Comparison of ENCODE assay signal across 8 cellular contexts in genomic region chr2:231162036-231162345, GRCh38. TPM values are rescaled to one million over a fixed set of nuclear protein-coding genes. Genes with fewer than 3 reads are reported as not detected.
DNase-seq lines count a peak whose midpoint lies in the region; ATAC-seq and TF ChIP-seq lines count a peak whose summit lies in the region.

No MANE protein-coding gene starts in this region.

- intact Hi-C loops in MCF 10A (cut with micrococcal nuclease) (no loop called here), uterus (cut with DNase I; ENCODE audit: low total_unique reads) (no loop called here), OCI-LY7 (cut with micrococcal nuclease; ENCODE audit: unreplicated experiment) (no loop called here)

- no peaks in the 10 kb centered on the region for H3K79me2 ChIP-seq in OCI-LY7 (ENCODE audit: insufficient read depth, low read depth, low read length)

- H3K4me2 ChIP-seq in OCI-LY7 (ENCODE audit: low read length) = no peak overlapping the region

- H3K36me3 ChIP-seq in uterus (no peaks in the 10 kb centered on the region), OCI-LY7 (ENCODE audit: insufficient read depth, low read length) (peaks cover 69% of the 10 kb centered on the region)

- H3K9me3 ChIP-seq in uterus (no peaks in the 10 kb centered on the region), OCI-LY7 (ENCODE audit: low read length) (no peaks in the 10 kb centered on the region)

- POLR2A ChIA-PET in MCF 10A (lab: Yijun Ruan, JAX) (interaction anchor here (0.5 to 1.2 kb wide), 3 partner anchors 24 to 1171 kb away, joined by 3 to 4 read pairs (median 3); no protein-coding TSS in a partner anchor), OCI-LY7 (lab: Charles Lee) (no interaction called here)

- no peak for TF ChIP-seq CTCF in MCF 10A (IDR thresholded peaks at IDR 0.05; ENCODE audit: unreplicated experiment)
- TF ChIP-seq CTCF in uterus (IDR thresholded peaks at IDR 0.05) = no peak
- TF ChIP-seq CTCF in OCI-LY7 (conservative IDR thresholded peaks at IDR 0.05; ENCODE audit: low read length) = no peak

- H4K20me1 ChIP-seq in OCI-LY7 (ENCODE audit: insufficient read depth, low read length) = no peaks in the 10 kb centered on the region

- H3K27ac ChIP-seq in uterus (peak overlapping the region; percentile 85 to 86), OCI-LY7 (ENCODE audit: low read depth, low read length, poor library complexity, severe bottlenecking) (no peak overlapping the region)

- CTCF ChIA-PET in MCF 10A (lab: Yijun Ruan, JAX) = interaction anchor here (0.6 to 1.2 kb wide), 2 partner anchors 10 to 256 kb away, joined by 4 read pairs; no protein-coding TSS in a partner anchor
- CTCF ChIA-PET in OCI-LY7 (lab: Charles Lee; ENCODE audit: unreplicated experiment) = no interaction called here

- no peak for DNase-seq in activated naive CD4-positive, alpha-beta T cell treated with anti-CD3 and anti-CD28 coated beads, Interleukin-2, amount 50 U/mL, for 16 hours
- DNase-seq in MCF 10A (ENCODE audit: unreplicated experiment) (peak; percentile 54), memory B cell (ENCODE audit: low spot score in 2 of 2) (no peak), uterus (no peak), OCI-M2 (lab: John Stamatoyannopoulos, UW; ENCODE audit: unreplicated experiment) (no peak), OCI-LY7 (ENCODE audit: low spot score) (no peak)

- BruUV-seq in MCF 10A (replicated peaks; lab: Mats Ljungman, UMichigan) = no TSS peak
- BruUV-seq in OCI-LY7 (replicated peaks; lab: Mats Ljungman, UMichigan) = no TSS peak

- peak overlapping the region; percentile 76 for H3K27ac Mint-ChIP-seq in activated naive CD4-positive, alpha-beta T cell treated with anti-CD3 and anti-CD28 coated beads, Interleukin-2, amount 50 U/mL, for 24 hours
- H3K27ac Mint-ChIP-seq in MCF 10A (ENCODE audit: low read depth, unreplicated experiment) (peak overlapping the region; percentile 90), memory B cell (peak overlapping the region; percentile 43)

- H3K4me1 ChIP-seq in uterus (peaks cover 4 to 29% of the 10 kb centered on the region in 2 donors), OCI-LY7 (ENCODE audit: insufficient read depth, low read length, poor library complexity, severe bottlenecking) (no peaks in the 10 kb centered on the region)

- H3K4me3 Mint-ChIP-seq in activated naive CD4-positive, alpha-beta T cell treated with anti-CD3 and anti-CD28 coated beads, Interleukin-2, amount 50 U/mL, for 24 hours = no peak overlapping the region
- H3K4me3 Mint-ChIP-seq in MCF 10A (ENCODE audit: unreplicated experiment) = no peak overlapping the region
- no peak overlapping the region for H3K4me3 Mint-ChIP-seq in memory B cell

- H3K9me2 ChIP-seq in OCI-LY7 (ENCODE audit: insufficient read depth, low read length) = no peaks in the 10 kb centered on the region

- peak in 1 of 2 donors; percentile 32 for TF ChIP-seq POLR2A in uterus (IDR thresholded peaks at IDR 0.05)

- ATAC-seq in memory B cell (ENCODE audit: low read depth) (no peak), GM18907 (IDR thresholded peaks at IDR 0.05; ENCODE audit: unreplicated experiment) (no peak)

- H3K4me3 ChIP-seq in uterus (no peak overlapping the region), OCI-LY7 (ENCODE audit: low read depth, low read length, poor library complexity, severe bottlenecking) (no peak overlapping the region)

- peaks cover 18% of the 10 kb centered on the region for H3K4me1 Mint-ChIP-seq in activated naive CD4-positive, alpha-beta T cell treated with anti-CD3 and anti-CD28 coated beads, Interleukin-2, amount 50 U/mL, for 24 hours
- H3K4me1 Mint-ChIP-seq in MCF 10A (ENCODE audit: insufficient read depth, unreplicated experiment) (peaks cover 12% of the 10 kb centered on the region), memory B cell (peaks cover 3% of the 10 kb centered on the region)

- H3K27me3 Mint-ChIP-seq in activated naive CD4-positive, alpha-beta T cell treated with anti-CD3 and anti-CD28 coated beads, Interleukin-2, amount 50 U/mL, for 24 hours = no peaks in the 10 kb centered on the region
- H3K27me3 Mint-ChIP-seq in MCF 10A (ENCODE audit: insufficient read depth, unreplicated experiment) (no peaks in the 10 kb centered on the region), memory B cell (no peaks in the 10 kb centered on the region)

- no peaks in the 10 kb centered on the region for H3K27me3 ChIP-seq in uterus

- H3K36me3 Mint-ChIP-seq in activated naive CD4-positive, alpha-beta T cell treated with anti-CD3 and anti-CD28 coated beads, Interleukin-2, amount 50 U/mL, for 24 hours = peaks cover 19% of the 10 kb centered on the region
- H3K36me3 Mint-ChIP-seq in MCF 10A (ENCODE audit: insufficient read depth, unreplicated experiment) (peaks cover 67% of the 10 kb centered on the region), memory B cell (peaks cover 30% of the 10 kb centered on the region)

- H3K9me3 Mint-ChIP-seq in activated naive CD4-positive, alpha-beta T cell treated with anti-CD3 and anti-CD28 coated beads, Interleukin-2, amount 50 U/mL, for 24 hours = no peaks in the 10 kb centered on the region
- H3K9me3 Mint-ChIP-seq in MCF 10A (ENCODE audit: unreplicated experiment) (no peaks in the 10 kb centered on the region), memory B cell (no peaks in the 10 kb centered on the region)

- H2AFZ ChIP-seq in OCI-LY7 (ENCODE audit: low read length) = no peak overlapping the region

RNA-seq across cellular contexts. Expression of gene ARMC9, which starts 36.4 kb away (rescaled TPM):
- 16.5 and 19.8 TPM in 2 replicates for total RNA-seq in MCF 10A (2022)
- total RNA-seq in uterus = 10 to 100 TPM; 16.8 to 47.6 (median 39.3) TPM
- 6.6 and 10.9 TPM in 2 replicates for total RNA-seq in OCI-LY7 (2014; rRNA removed; shearing (Covaris generic))
- 11.0 and 12.2 TPM in 2 replicates for total RNA-seq in OCI-LY7 (2022)

RNA-seq across cellular contexts. Expression of gene HTR2B, which starts 37.1 kb away (rescaled TPM):
- not detected in 2 replicates for total RNA-seq in MCF 10A (2022)
- 1 to 10 TPM; 2.9 to 8.6 (median 4.0) TPM for total RNA-seq in uterus
- total RNA-seq in OCI-LY7 (2014; rRNA removed; shearing (Covaris generic)) = not detected in 2 replicates
- total RNA-seq in OCI-LY7 (2022) = not detected in 2 replicates
